In genomic region chr3:14623569-14624051, GRCh38 we compare ENCODE assay signal across 13 cellular contexts. TPM values are rescaled to one million over a fixed set of nuclear protein-coding genes. Genes with fewer than 3 reads are reported as not detected.
"Had no signal": no experiment of that assay in that cellular context is flagged by ENCODE, and none has a peak within 500 bp of the region (broad histone marks: within the 10 kb centered on the region; RNA-seq: fewer than 3 reads in every experiment).

No MANE protein-coding gene starts in this region.

- ATAC-seq: activated T-helper 17 cell treated with anti-CD3 and anti-CD28 coated beads, Interleukin-2, amount 50 U/mL, for 72 hours; naive thymus-derived CD8-positive, alpha-beta T cell; sciatic nerve; T-cell had no signal

- DNase-seq: activated CD4-positive, alpha-beta T cell treated with anti-CD3 and anti-CD28 coated beads, Interleukin-2, amount 50 U/mL, for 48 hours; activated naive CD4-positive, alpha-beta T cell treated with anti-CD3 and anti-CD28 coated beads, Interleukin-2, amount 10 ng/mL, durations not matched to agents 7 days and 5 days; dermis blood vessel endothelial cell; naive thymus-derived CD8-positive, alpha-beta T cell; spleen; stimulated activated CD4-positive, alpha-beta T cell treated with anti-CD3 and anti-CD28 coated beads, Interleukin-1b, Interleukin-23, amount 100 ng/mL, for 48 hours; T-cell; T-helper 9 cell had no signal

RNA-seq across cellular contexts. Expression of gene C3orf20, which starts 51.3 kb away (rescaled TPM):
- total RNA-seq: chondrocyte, dermis blood vessel endothelial cell, frontal cortex, mucosa of gallbladder had no signal
